ENCODE assay signal across 29 cellular contexts in the genomic region with DNA sequence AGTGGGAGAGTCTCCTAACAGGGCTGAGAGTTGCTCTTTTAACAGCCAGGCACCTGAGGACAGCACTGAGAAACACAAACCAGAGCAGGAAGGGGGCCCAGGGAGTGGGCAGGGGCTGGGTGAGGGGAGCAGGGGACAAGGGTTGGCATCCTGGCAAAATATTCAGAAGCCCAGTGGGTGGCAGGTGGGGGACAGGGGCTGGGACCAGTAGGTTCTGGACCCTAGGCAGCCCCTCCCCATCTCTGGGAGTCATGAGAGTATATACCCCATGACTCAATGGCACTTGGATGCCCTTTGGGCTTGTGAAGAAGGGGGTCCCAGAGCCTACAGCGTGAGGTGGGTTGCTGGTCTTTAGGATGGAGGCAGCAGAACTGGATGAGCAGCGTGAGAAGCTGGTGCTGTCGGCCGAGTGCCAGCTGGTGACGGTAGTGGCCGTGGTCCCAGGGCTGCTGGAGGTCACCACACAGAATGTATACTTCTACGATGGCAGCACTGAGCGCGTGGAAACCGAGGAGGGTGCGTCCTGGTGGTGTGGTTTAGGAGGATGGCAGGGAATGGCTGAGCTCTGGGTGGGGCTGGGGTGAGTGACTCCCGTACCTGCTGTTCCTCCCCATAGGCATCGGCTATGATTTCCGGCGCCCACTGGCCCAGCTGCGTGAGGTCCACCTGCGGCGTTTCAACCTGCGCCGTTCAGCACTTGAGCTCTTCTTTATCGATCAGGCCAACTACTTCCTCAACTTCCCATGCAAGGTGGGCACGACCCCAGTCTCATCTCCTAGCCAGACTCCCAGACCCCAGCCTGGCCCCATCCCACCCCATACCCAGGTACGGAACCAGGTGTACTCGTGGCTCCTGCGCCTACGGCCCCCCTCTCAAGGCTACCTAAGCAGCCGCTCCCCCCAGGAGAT. TPM values are rescaled to one million over a fixed set of nuclear protein-coding genes. Genes with fewer than 3 reads are reported as not detected.
DNase-seq lines count a peak whose midpoint lies in the region; ATAC-seq, FAIRE-seq and TF ChIP-seq lines count a peak whose summit lies in the region.
"Had no signal": no experiment of that assay in that cellular context is flagged by ENCODE, and none has a peak within 500 bp of the region (broad histone marks: within the 10 kb centered on the region; RNA-seq: fewer than 3 reads in every experiment).

No MANE protein-coding gene starts in this region.

- H3K4me1 ChIP-seq in kidney (ENCODE audit: control insufficient read depth in 1 of 2, insufficient read depth in 1 of 2, low read depth in 1 of 2, low read length in 2 of 2): peaks cover 1% of the 10 kb centered on the region in 2 donors
- H3K4me1 ChIP-seq: Caco-2, Peyer's patch had no signal

- peak; percentile 27 for DNase-seq in activated naive CD8-positive, alpha-beta T cell treated with anti-CD3 and anti-CD28 coated beads, Interleukin-2, amount 10 ng/mL, durations not matched to agents 7 days and 5 days
- DNase-seq in activated naive CD8-positive, alpha-beta T cell treated with anti-CD3 and anti-CD28 coated beads for 36 hours: no peak
- DNase-seq in GM12891 (ENCODE audit: insufficient read length, low spot score) (peak; percentile 15), kidney (peak; percentile 61), T-helper 9 cell (no peak)
- no peak for DNase-seq in stimulated activated effector memory CD8-positive, alpha-beta T cell treated with anti-CD3 and anti-CD28 coated beads, Interleukin-12 subunit alpha, Interleukin-12 subunit beta, amount 100 ng/mL, for 72 hours (ENCODE audit: low spot score in 2 of 2)
- DNase-seq: activated CD4-positive, alpha-beta memory T cell treated with anti-CD3 and anti-CD28 coated beads for 36 hours; activated CD8-positive, alpha-beta memory T cell treated with anti-CD3 and anti-CD28 coated beads, Interleukin-2, amount 50 U/mL, for 4 hours; amygdala; Caco-2; GDM1; hypothalamus; immature natural killer cell; naive B cell; NCI-H1417 treated with DMSO at 0.1 percent for 48 hours; NCI-H2081 treated with DMSO at 0.1 percent for 48 hours; NCI-H226; NCI-H748 treated with DMSO at 0.1 percent for 48 hours; retina; T-helper 1 cell had no signal

- TF ChIP-seq CTCF in kidney (IDR thresholded peaks at IDR 0.05; ENCODE audit: borderline replicate concordance, extremely low read depth, insufficient read depth): no peak

- peaks cover 21 to 41% of the 10 kb centered on the region in 2 donors for H3K36me3 ChIP-seq in kidney (ENCODE audit: control insufficient read depth in 1 of 2, insufficient read depth in 2 of 2, low read length in 2 of 2)
- H3K36me3 ChIP-seq: SJSA1 had no signal

- FAIRE-seq in GM12891 (lab: Jason Lieb, UNC) (no peak), kidney (lab: Jason Lieb, UNC) (no peak)
- FAIRE-seq: HTR-8/SVneo had no signal

- no peak overlapping the region for H3K9ac ChIP-seq in kidney (ENCODE audit: low read length in 2 of 2)
- H3K9ac ChIP-seq: BLaER1, KMS-11 had no signal

- no peaks in the 10 kb centered on the region for H3K9me3 Mint-ChIP-seq in activated naive CD8-positive, alpha-beta T cell treated with anti-CD3 and anti-CD28 coated beads, Interleukin-2, amount 10 ng/mL, durations not matched to agents 7 days and 5 days
- no peaks in the 10 kb centered on the region for H3K9me3 Mint-ChIP-seq in activated naive CD8-positive, alpha-beta T cell treated with anti-CD3 and anti-CD28 coated beads for 36 hours
- H3K9me3 Mint-ChIP-seq in stimulated activated effector memory CD8-positive, alpha-beta T cell treated with anti-CD3 and anti-CD28 coated beads, Interleukin-12 subunit alpha, Interleukin-12 subunit beta, amount 100 ng/mL, for 72 hours: no peaks in the 10 kb centered on the region
- no peaks in the 10 kb centered on the region for H3K9me3 Mint-ChIP-seq in stimulated activated memory B cell treated with anti-CD40 and anti-IgM and Interleukin-4, amounts not matched to agents 10 μg/mL and 1 μg/mL and 100 μg/mL, for 72 hours
- H3K9me3 Mint-ChIP-seq: activated CD4-positive, alpha-beta memory T cell treated with anti-CD3 and anti-CD28 coated beads for 36 hours; immature natural killer cell; mesothelial cell of epicardium; naive B cell; stimulated activated naive CD8-positive, alpha-beta T cell treated with anti-CD3 and anti-CD28 coated beads, Interleukin-15, Interleukin-2, amounts not matched to agents 100 ng/mL and 50 ng/mL, for 24 hours had no signal

- H3K27ac ChIP-seq in kidney (ENCODE audit: low read depth in 2 of 2, low read length in 2 of 2): no peak overlapping the region
- H3K27ac ChIP-seq: BLaER1, KMS-11, Peyer's patch, SJSA1 had no signal

- no peak overlapping the region for H3K27ac Mint-ChIP-seq in activated naive CD8-positive, alpha-beta T cell treated with anti-CD3 and anti-CD28 coated beads, Interleukin-2, amount 10 ng/mL, durations not matched to agents 7 days and 5 days
- no peak overlapping the region for H3K27ac Mint-ChIP-seq in activated naive CD8-positive, alpha-beta T cell treated with anti-CD3 and anti-CD28 coated beads for 36 hours
- peak overlapping the region; percentile 54 for H3K27ac Mint-ChIP-seq in stimulated activated effector memory CD8-positive, alpha-beta T cell treated with anti-CD3 and anti-CD28 coated beads, Interleukin-12 subunit alpha, Interleukin-12 subunit beta, amount 100 ng/mL, for 72 hours
- H3K27ac Mint-ChIP-seq in stimulated activated memory B cell treated with anti-CD40 and anti-IgM and Interleukin-4, amounts not matched to agents 10 μg/mL and 1 μg/mL and 100 μg/mL, for 72 hours: no peak overlapping the region
- H3K27ac Mint-ChIP-seq: activated CD4-positive, alpha-beta memory T cell treated with anti-CD3 and anti-CD28 coated beads for 36 hours; mesothelial cell of epicardium; stimulated activated naive CD8-positive, alpha-beta T cell treated with anti-CD3 and anti-CD28 coated beads, Interleukin-15, Interleukin-2, amounts not matched to agents 100 ng/mL and 50 ng/mL, for 24 hours had no signal

- peaks cover 9% of the 10 kb centered on the region for H3K36me3 Mint-ChIP-seq in activated naive CD8-positive, alpha-beta T cell treated with anti-CD3 and anti-CD28 coated beads, Interleukin-2, amount 10 ng/mL, durations not matched to agents 7 days and 5 days
- H3K36me3 Mint-ChIP-seq in activated naive CD8-positive, alpha-beta T cell treated with anti-CD3 and anti-CD28 coated beads for 36 hours: peaks cover 10% of the 10 kb centered on the region
- peaks cover 87% of the 10 kb centered on the region for H3K36me3 Mint-ChIP-seq in stimulated activated effector memory CD8-positive, alpha-beta T cell treated with anti-CD3 and anti-CD28 coated beads, Interleukin-12 subunit alpha, Interleukin-12 subunit beta, amount 100 ng/mL, for 72 hours
- peaks cover 59% of the 10 kb centered on the region for H3K36me3 Mint-ChIP-seq in stimulated activated memory B cell treated with anti-CD40 and anti-IgM and Interleukin-4, amounts not matched to agents 10 μg/mL and 1 μg/mL and 100 μg/mL, for 72 hours
- H3K36me3 Mint-ChIP-seq: naive B cell had no signal

- no peak for TF ChIP-seq POLR2A in GM12891 (IDR thresholded peaks at IDR 0.05; ENCODE audit: low read depth, low read length)

- no peak overlapping the region for H3K4me3 ChIP-seq in kidney (ENCODE audit: low read length in 2 of 2)
- H3K4me3 ChIP-seq: BLaER1, Peyer's patch, SJSA1 had no signal

- ATAC-seq in activated naive CD8-positive, alpha-beta T cell treated with anti-CD3 and anti-CD28 coated beads, Interleukin-2, amount 10 ng/mL, durations not matched to agents 7 days and 5 days (ENCODE audit: low read depth): no peak
- no peak for ATAC-seq in stimulated activated effector memory CD8-positive, alpha-beta T cell treated with anti-CD3 and anti-CD28 coated beads, Interleukin-12 subunit alpha, Interleukin-12 subunit beta, amount 100 ng/mL, for 72 hours
- no peak for ATAC-seq in stimulated activated memory B cell treated with anti-CD40 and anti-IgM and Interleukin-4, amounts not matched to agents 10 μg/mL and 1 μg/mL and 100 μg/mL, for 72 hours
- ATAC-seq: activated CD4-positive, CD25-positive, alpha-beta regulatory T cell treated with anti-CD3 and anti-CD28 coated beads, Interleukin-2, amount 50 U/mL, for 24 hours had no signal

- no peaks in the 10 kb centered on the region for H3K27me3 Mint-ChIP-seq in activated naive CD8-positive, alpha-beta T cell treated with anti-CD3 and anti-CD28 coated beads, Interleukin-2, amount 10 ng/mL, durations not matched to agents 7 days and 5 days
- H3K27me3 Mint-ChIP-seq in activated naive CD8-positive, alpha-beta T cell treated with anti-CD3 and anti-CD28 coated beads for 36 hours: no peaks in the 10 kb centered on the region
- H3K27me3 Mint-ChIP-seq in stimulated activated memory B cell treated with anti-CD40 and anti-IgM and Interleukin-4, amounts not matched to agents 10 μg/mL and 1 μg/mL and 100 μg/mL, for 72 hours: no peaks in the 10 kb centered on the region
- H3K27me3 Mint-ChIP-seq: activated CD4-positive, alpha-beta memory T cell treated with anti-CD3 and anti-CD28 coated beads for 36 hours; naive B cell; stimulated activated naive CD8-positive, alpha-beta T cell treated with anti-CD3 and anti-CD28 coated beads, Interleukin-15, Interleukin-2, amounts not matched to agents 100 ng/mL and 50 ng/mL, for 24 hours had no signal

- no peaks in the 10 kb centered on the region for H3K9me3 ChIP-seq in kidney (ENCODE audit: control insufficient read depth in 1 of 2, low read length in 2 of 2)
- H3K9me3 ChIP-seq: BLaER1, Caco-2, Peyer's patch, SJSA1 had no signal

- intact Hi-C loops in kidney (cut with DNase I): no loop called here

- POLR2A ChIA-PET in activated naive CD8-positive, alpha-beta T cell treated with anti-CD3 and anti-CD28 coated beads, Interleukin-2, amount 10 ng/mL, durations not matched to agents 7 days and 5 days (lab: Charles Lee): no interaction called here

- H3K4me3 Mint-ChIP-seq in activated naive CD8-positive, alpha-beta T cell treated with anti-CD3 and anti-CD28 coated beads, Interleukin-2, amount 10 ng/mL, durations not matched to agents 7 days and 5 days: no peak overlapping the region
- H3K4me3 Mint-ChIP-seq in activated naive CD8-positive, alpha-beta T cell treated with anti-CD3 and anti-CD28 coated beads for 36 hours: no peak overlapping the region
- no peak overlapping the region for H3K4me3 Mint-ChIP-seq in stimulated activated effector memory CD8-positive, alpha-beta T cell treated with anti-CD3 and anti-CD28 coated beads, Interleukin-12 subunit alpha, Interleukin-12 subunit beta, amount 100 ng/mL, for 72 hours
- H3K4me3 Mint-ChIP-seq in stimulated activated memory B cell treated with anti-CD40 and anti-IgM and Interleukin-4, amounts not matched to agents 10 μg/mL and 1 μg/mL and 100 μg/mL, for 72 hours: no peak overlapping the region
- H3K4me3 Mint-ChIP-seq: activated CD4-positive, alpha-beta memory T cell treated with anti-CD3 and anti-CD28 coated beads for 36 hours; immature natural killer cell; mesothelial cell of epicardium; stimulated activated naive CD8-positive, alpha-beta T cell treated with anti-CD3 and anti-CD28 coated beads, Interleukin-15, Interleukin-2, amounts not matched to agents 100 ng/mL and 50 ng/mL, for 24 hours had no signal

- H3K4me1 Mint-ChIP-seq in activated naive CD8-positive, alpha-beta T cell treated with anti-CD3 and anti-CD28 coated beads, Interleukin-2, amount 10 ng/mL, durations not matched to agents 7 days and 5 days: peaks cover 5% of the 10 kb centered on the region
- H3K4me1 Mint-ChIP-seq in activated naive CD8-positive, alpha-beta T cell treated with anti-CD3 and anti-CD28 coated beads for 36 hours: peaks cover 2% of the 10 kb centered on the region
- H3K4me1 Mint-ChIP-seq in stimulated activated effector memory CD8-positive, alpha-beta T cell treated with anti-CD3 and anti-CD28 coated beads, Interleukin-12 subunit alpha, Interleukin-12 subunit beta, amount 100 ng/mL, for 72 hours: peaks cover 15% of the 10 kb centered on the region
- H3K4me1 Mint-ChIP-seq in stimulated activated memory B cell treated with anti-CD40 and anti-IgM and Interleukin-4, amounts not matched to agents 10 μg/mL and 1 μg/mL and 100 μg/mL, for 72 hours: peaks cover 2% of the 10 kb centered on the region

RNA-seq across cellular contexts. Expression of a gene that starts 24.2 kb away (rescaled TPM):
- total RNA-seq in activated naive CD8-positive, alpha-beta T cell treated with anti-CD3 and anti-CD28 coated beads, Interleukin-2, amount 10 ng/mL, durations not matched to agents 7 days and 5 days: 100 to 1,000 TPM; 165 to 178 TPM
- total RNA-seq in activated naive CD8-positive, alpha-beta T cell treated with anti-CD3 and anti-CD28 coated beads for 36 hours: 10 to 100 TPM; 63.1 to 67.4 TPM
- polyA plus RNA-seq in GM12891 (2012; ENCODE audit: low read depth, missing spikeins): 53.4 TPM
- total RNA-seq in kidney: 82.8 TPM
- 25.7 TPM for polyA plus RNA-seq in kidney (ENCODE audit: insufficient read depth, low read depth, low replicate concordance)

RNA-seq across cellular contexts. Expression of a gene that starts 27.2 kb away (rescaled TPM):
- total RNA-seq in activated naive CD8-positive, alpha-beta T cell treated with anti-CD3 and anti-CD28 coated beads, Interleukin-2, amount 10 ng/mL, durations not matched to agents 7 days and 5 days: 10 to 100 TPM; 58.6 to 60.0 TPM
- 10 to 100 TPM; 48.8 to 55.4 TPM for total RNA-seq in activated naive CD8-positive, alpha-beta T cell treated with anti-CD3 and anti-CD28 coated beads for 36 hours
- polyA plus RNA-seq in GM12891 (2012; ENCODE audit: low read depth, missing spikeins): 55.8 TPM
- total RNA-seq in kidney: 59.7 TPM
- 85.6 TPM for polyA plus RNA-seq in kidney (ENCODE audit: insufficient read depth, low read depth, low replicate concordance)

Comparison
In these comparisons a context has a peak if more than half of its experiments do, and no peak if none do; other contexts are left out.
1. DNase-seq: peak in activated naive CD8-positive, alpha-beta T cell treated with anti-CD3 and anti-CD28 coated beads, Interleukin-2, amount 10 ng/mL, durations not matched to agents 7 days and 5 days (single experiment), GM12891 (single experiment) and kidney (single experiment); none in activated naive CD8-positive, alpha-beta T cell treated with anti-CD3 and anti-CD28 coated beads for 36 hours (single experiment), stimulated activated effector memory CD8-positive, alpha-beta T cell treated with anti-CD3 and anti-CD28 coated beads, Interleukin-12 subunit alpha, Interleukin-12 subunit beta, amount 100 ng/mL, for 72 hours (0 of 2) and T-helper 9 cell (single experiment).